Comparison of ENCODE assay signal across 31 cellular contexts in genomic region chr1:34611571-34611970, GRCh38.
"Had no signal": no experiment of that assay in that cellular context is flagged by ENCODE, and none has a peak within 500 bp of the region (broad histone marks: within the 10 kb centered on the region; RNA-seq: fewer than 3 reads in every experiment).

No MANE protein-coding gene starts in this region.

- H3K27me3 ChIP-seq: adrenal gland, ascending aorta, body of pancreas, brain microvascular endothelial cell had no signal

- H3K4me1 ChIP-seq: adrenal gland, ascending aorta, body of pancreas, breast epithelium had no signal

- H3K9me3 ChIP-seq: adrenal gland, ascending aorta, body of pancreas, breast epithelium had no signal

- ATAC-seq: activated naive CD4-positive, alpha-beta T cell treated with anti-CD3 and anti-CD28 coated beads, Interleukin-2, amount 50 U/mL, for 72 hours; activated naive CD8-positive, alpha-beta T cell treated with anti-CD3 and anti-CD28 coated beads, Interleukin-2, amount 50 U/mL, for 24 hours; activated T-cell treated with anti-CD3 and anti-CD28 coated beads, Interleukin-2, amount 50 U/mL, for 4 hours; activated T-cell treated with anti-CD3 and anti-CD28 coated beads, Interleukin-2, amount 50 U/mL, for 72 hours; activated T-helper 17 cell treated with anti-CD3 and anti-CD28 coated beads, Interleukin-2, amount 50 U/mL, for 72 hours; body of pancreas had no signal

- H3K4me3 ChIP-seq: adrenal gland, ascending aorta, body of pancreas, breast epithelium, cardiac muscle cell had no signal

- DNase-seq: activated effector memory CD4-positive, alpha-beta T cell treated with anti-CD3 and anti-CD28 coated beads, Interleukin-2, amount 50 U/mL, for 16 hours; activated effector memory CD4-positive, alpha-beta T cell treated with Interleukin-2 at 50 U/mL for 16 hours; activated gamma-delta T cell; activated gamma-delta T cell treated with Interleukin-2 at 50 U/mL for 16 hours; activated naive CD4-positive, alpha-beta T cell; activated naive CD4-positive, alpha-beta T cell treated with anti-CD3 and anti-CD28 coated beads for 36 hours; activated naive CD4-positive, alpha-beta T cell treated with anti-CD3 and anti-CD28 coated beads, Interleukin-2, amount 10 ng/mL, durations not matched to agents 7 days and 5 days; activated naive CD4-positive, alpha-beta T cell treated with anti-CD3 and anti-CD28 coated beads, Interleukin-2, amount 50 U/mL, for 16 hours; activated naive CD4-positive, alpha-beta T cell treated with Interleukin-2 at 50 U/mL for 16 hours; activated naive CD8-positive, alpha-beta T cell treated with anti-CD3 and anti-CD28 coated beads for 36 hours; activated naive CD8-positive, alpha-beta T cell treated with anti-CD3 and anti-CD28 coated beads, Interleukin-2, amount 10 ng/mL, durations not matched to agents 7 days and 5 days; activated naive CD8-positive, alpha-beta T cell treated with anti-CD3 and anti-CD28 coated beads, Interleukin-2, amount 50 U/mL, for 24 hours; activated T-cell treated with anti-CD3 and anti-CD28 coated beads, Interleukin-2, amount 50 U/mL, for 1 hour; activated T-cell treated with anti-CD3 and anti-CD28 coated beads, Interleukin-2, amount 50 U/mL, for 24 hours; activated T-cell treated with anti-CD3 and anti-CD28 coated beads, Interleukin-2, amount 50 U/mL, for 4 hours; activated T-cell treated with anti-CD3 and anti-CD28 coated beads, Interleukin-2, amount 50 U/mL, for 48 hours; activated T-cell treated with anti-CD3 and anti-CD28 coated beads, Interleukin-2, amount 50 U/mL, for 72 hours; adrenal gland; amniotic stem cell; amygdala; anterior cingulate cortex; aorta; body of pancreas; brain microvascular endothelial cell; central memory CD4-positive, alpha-beta T cell; cerebellar nuclear complex had no signal

- H3K27ac ChIP-seq: adrenal gland, ascending aorta, body of pancreas, brain microvascular endothelial cell, breast epithelium, cardiac muscle cell had no signal

- H3K36me3 ChIP-seq: adrenal gland, ascending aorta, brain microvascular endothelial cell, breast epithelium, cardiac muscle cell had no signal
